Comparison of ENCODE assay signal across 8 cellular contexts in the genomic region with DNA sequence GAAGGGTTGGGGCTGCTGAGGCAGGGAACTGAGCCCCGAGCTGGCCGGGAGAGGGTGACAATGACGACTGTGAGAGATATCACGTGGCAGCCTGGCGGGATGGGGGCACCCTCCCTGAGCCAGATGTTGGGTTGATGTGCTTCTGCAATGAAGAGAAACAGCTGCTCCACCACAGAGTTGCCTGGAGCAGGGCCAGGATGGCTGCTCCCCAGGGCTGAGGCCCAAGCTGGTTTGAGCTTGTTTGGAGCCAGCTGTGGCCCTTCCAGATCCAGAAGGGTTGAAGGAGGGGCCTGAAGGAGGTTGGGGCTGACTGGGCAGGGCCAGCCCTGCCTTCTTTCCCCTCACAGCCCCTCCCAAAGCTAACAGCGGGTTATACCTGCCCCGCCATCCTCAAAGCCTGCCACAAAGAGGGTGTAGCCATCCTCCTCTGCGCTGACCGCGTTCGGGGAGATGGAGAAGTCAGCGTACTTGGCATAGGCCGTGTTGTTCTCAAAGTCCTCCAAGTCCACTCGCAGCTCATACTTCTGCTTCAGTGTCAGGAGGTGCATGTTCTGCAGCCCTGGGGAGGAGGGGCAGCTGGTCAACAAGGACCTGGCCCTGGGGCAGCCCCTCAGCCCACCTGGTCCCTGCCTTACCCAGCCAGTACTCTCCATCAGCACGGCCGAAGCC. TPM values are rescaled to one million over a fixed set of nuclear protein-coding genes. Genes with fewer than 3 reads are reported as not detected.
DNase-seq lines count a peak whose midpoint lies in the region; ATAC-seq and TF ChIP-seq lines count a peak whose summit lies in the region.

No MANE protein-coding gene starts in this region.

- POLR2A ChIA-PET in BJ (lab: Charles Lee) (no interaction called here), HEK293T (lab: Yijun Ruan, JAX) (interaction anchor here (9.6 kb wide), 1 partner anchor 6 kb away, joined by 112 read pairs; the partner anchor contains the start of gene MAPK7)

- TF ChIP-seq CTCF in BJ (IDR thresholded peaks at IDR 0.05; ENCODE audit: insufficient read depth, low read depth, low read length) (no peak), neural progenitor cell (IDR thresholded peaks at IDR 0.05) (no peak), GM13977 (IDR thresholded peaks at IDR 0.05; ENCODE audit: extremely low read depth, insufficient read depth, missing control alignments) (no peak)

- peaks cover 17% of the 10 kb centered on the region for H3K4me1 ChIP-seq in neural progenitor cell

- H3K4me3 Mint-ChIP-seq in neural progenitor cell = no peak overlapping the region

- in situ Hi-C loops in GM13977 (cut with MboI; ENCODE audit: low pct_unique_long_range_greater_than_20kb, low sequenced_read_pairs, unreplicated experiment) = no loop called here

- no peaks in the 10 kb centered on the region for H3K27me3 ChIP-seq in BJ (ENCODE audit: control insufficient read depth, insufficient read depth, low read length)
- H3K27me3 ChIP-seq in neural progenitor cell = no peaks in the 10 kb centered on the region

- H3F3A ChIP-seq in neural progenitor cell (ENCODE audit: low read depth) = peaks cover 22% of the 10 kb centered on the region

- ATAC-seq in esophagus mucosa (peak; percentile 86), GM18867 (IDR thresholded peaks at IDR 0.05; ENCODE audit: unreplicated experiment) (no peak)

- H3K4me3 ChIP-seq in BJ (ENCODE audit: low read depth, low read length) = no peak overlapping the region
- H3K4me3 ChIP-seq in neural progenitor cell = no peak overlapping the region

- peaks cover 18% of the 10 kb centered on the region for H4K20me1 ChIP-seq in neural progenitor cell (ENCODE audit: low read depth)

- no peaks in the 10 kb centered on the region for H3K9me3 Mint-ChIP-seq in neural progenitor cell

- H3K27ac Mint-ChIP-seq in neural progenitor cell = peak overlapping the region; percentile 98

- H3K4me1 Mint-ChIP-seq in neural progenitor cell = peaks cover 33% of the 10 kb centered on the region

- H3K36me3 ChIP-seq in BJ (ENCODE audit: control insufficient read depth, insufficient read depth, low read length) (peaks cover 38% of the 10 kb centered on the region), neural progenitor cell (peaks cover 3% of the 10 kb centered on the region)

- H3K4me2 ChIP-seq in neural progenitor cell = no peak overlapping the region

- H3K36me3 Mint-ChIP-seq in neural progenitor cell = peaks cover 25% of the 10 kb centered on the region

- DNase-seq in BJ (ENCODE audit: low read depth) = peak; percentile 64
- DNase-seq in NCI-H2171 (lab: John Stamatoyannopoulos, UW) = peak; percentile 95
- DNase-seq in neural progenitor cell (ENCODE audit: low spot score) = no peak
- no peak for DNase-seq in GM13977 (ENCODE audit: low spot score)
- no peak for DNase-seq in HEK293T (ENCODE audit: extremely low spot score)
- no peak for DNase-seq in NCI-H748 treated with DMSO at 0.1 percent for 48 hours (lab: John Stamatoyannopoulos, UW)

- H3K79me2 ChIP-seq in neural progenitor cell (ENCODE audit: low read depth) = peaks cover 17% of the 10 kb centered on the region

- no peak overlapping the region for H3K9ac ChIP-seq in neural progenitor cell

- CTCF ChIA-PET in BJ (lab: Yijun Ruan, JAX) (interaction anchor here (1.5 to 10.2 kb wide), 4 partner anchors 10 to 63 kb away, joined by 4 to 78 read pairs (median 7); partner anchors contain the start of gene RNF112), HEK293T (lab: Yijun Ruan, JAX) (no interaction called here)

- peaks cover 7% of the 10 kb centered on the region for H3K27me3 Mint-ChIP-seq in neural progenitor cell (ENCODE audit: insufficient read depth, low read depth)

- no peak overlapping the region for H2AFZ ChIP-seq in neural progenitor cell (replicated peaks)

- H3K9me3 ChIP-seq in neural progenitor cell (ENCODE audit: low read depth) = no peaks in the 10 kb centered on the region

- no peak overlapping the region for H3K27ac ChIP-seq in neural progenitor cell

TF ChIP-seq in HEK293T, 16 proteins besides CTCF, POLR2A, EP300 and RAD21:
- TF ChIP-seq LEF1 (IDR thresholded peaks at IDR 0.05; ENCODE audit: borderline replicate concordance) (no peak), TARDBP (IDR thresholded peaks at IDR 0.05) (no peak), SUZ12 (IDR thresholded peaks at IDR 0.05) (no peak), FOXK2 (IDR thresholded peaks at IDR 0.05) (no peak), FOXM1 (IDR thresholded peaks at IDR 0.05; ENCODE audit: borderline replicate concordance) (no peak), ELF4 (IDR thresholded peaks at IDR 0.05) (no peak), CTBP1 (IDR thresholded peaks at IDR 0.05; ENCODE audit: borderline replicate concordance) (no peak), ARNT (IDR thresholded peaks at IDR 0.05) (no peak)
TF ChIP-seq in HEK293T: peak in this region for 0.

RNA-seq across cellular contexts. Expression of gene MFAP4, which starts 2.1 kb away (rescaled TPM):
- polyA plus RNA-seq in BJ (2011; rRNA removed) = 62.1 and 86.8 TPM in 2 replicates
- polyA minus RNA-seq in BJ (2011; rRNA and poly(A)+ RNA removed) = 30.4 and 39.1 TPM in 2 replicates
- total RNA-seq in esophagus mucosa = 5.2 TPM
- total RNA-seq in neural progenitor cell (ENCODE audit: low replicate concordance) = 0.22 TPM in 1 of 2 replicates, not detected in the other

RNA-seq across cellular contexts. Expression of gene MAPK7, which starts 6.6 kb away (rescaled TPM):
- 6.0 and 10.7 TPM in 2 replicates for polyA plus RNA-seq in BJ (2011; rRNA removed)
- polyA minus RNA-seq in BJ (2011; rRNA and poly(A)+ RNA removed) = 22.8 and 39.5 TPM in 2 replicates
- total RNA-seq in esophagus mucosa = 35.2 TPM
- total RNA-seq in neural progenitor cell (ENCODE audit: low replicate concordance) = 12.2 and 20.7 TPM in 2 replicates

RNA-seq across cellular contexts. Expression of gene B9D1, which starts 22.3 kb away (rescaled TPM):
- 43.3 and 55.8 TPM in 2 replicates for polyA plus RNA-seq in BJ (2011; rRNA removed)
- polyA minus RNA-seq in BJ (2011; rRNA and poly(A)+ RNA removed) = 10.3 and 24.5 TPM in 2 replicates
- total RNA-seq in esophagus mucosa (12.7 TPM), neural progenitor cell (ENCODE audit: low replicate concordance) (15.1 and 43.0 TPM in 2 replicates)

RNA-seq across cellular contexts. Expression of gene RNF112, which starts 26.2 kb away (rescaled TPM):
- 0.60 and 0.70 TPM in 2 replicates for polyA plus RNA-seq in BJ (2011; rRNA removed)
- polyA minus RNA-seq in BJ (2011; rRNA and poly(A)+ RNA removed) = 0.33 TPM in 1 of 2 replicates, not detected in the other
- total RNA-seq in esophagus mucosa (1.1 TPM), neural progenitor cell (ENCODE audit: low replicate concordance) (0.86 and 1.8 TPM in 2 replicates)

Comparison
In these comparisons a context has a peak if more than half of its experiments do, and no peak if none do; other contexts are left out.
1. DNase-seq: peak in BJ (single experiment) and NCI-H2171 (single experiment); none in neural progenitor cell (single experiment), GM13977 (single experiment), HEK293T (single experiment) and NCI-H748 treated with DMSO at 0.1 percent for 48 hours (single experiment).